In genomic region chr4:180947421-180947820, GRCh38 we compare ENCODE assay signal across 14 cellular contexts.
A peak's percentile ranks its signal among the peaks of the same experiment; 100 is the strongest.
DNase-seq lines count a peak whose midpoint lies in the region; ATAC-seq, FAIRE-seq and TF ChIP-seq lines count a peak whose summit lies in the region.
"Had no signal": no experiment of that assay in that cellular context is flagged by ENCODE, and none has a peak within 500 bp of the region (broad histone marks: within the 10 kb centered on the region; RNA-seq: fewer than 3 reads in every experiment).

No MANE protein-coding gene starts in this region.

- no CpG with 5 or more reads among the region's 5 CpGs for WGBS in H9 (ENCODE audit: extremely low coverage, insufficient read length, low lambda C conversion rate)

- no peaks in the 10 kb centered on the region for H3K79me1 ChIP-seq in H9 (ENCODE audit: insufficient read depth, low read depth, low read length, poor library complexity, severe bottlenecking)

- H3K4me3 Mint-ChIP-seq in H9, result no peak overlapping the region
- no peak overlapping the region for H3K4me3 Mint-ChIP-seq in CD14-positive monocyte
- H3K4me3 Mint-ChIP-seq: activated CD4-positive, alpha-beta T cell treated with anti-CD3 and anti-CD28 coated beads, Interleukin-2, amount 10 ng/mL, durations not matched to agents 7 days and 5 days had no signal

- no peaks in the 10 kb centered on the region for H3K79me2 ChIP-seq in H9 (ENCODE audit: insufficient read depth, low read length)

- H2BK12ac ChIP-seq in H9 (ENCODE audit: insufficient read length, low read depth, low read length), result no peak overlapping the region

- H3K27me3 ChIP-seq in H9 (ENCODE audit: insufficient read depth, low read length), result no peaks in the 10 kb centered on the region
- H3K27me3 ChIP-seq: BLaER1 treated with 17β-estradiol and CSF1 and Interleukin-3, amounts not matched to agents 10 nM and 100 nM; SJSA1 had no signal

- H3K4ac ChIP-seq in H9 (ENCODE audit: low read depth, low read length), result no peak overlapping the region

- H3K27me3 Mint-ChIP-seq in H9 (ENCODE audit: low read depth) (no peaks in the 10 kb centered on the region), CD14-positive monocyte (ENCODE audit: low read depth in 3 of 3) (no peaks in the 10 kb centered on the region)
- H3K27me3 Mint-ChIP-seq: activated CD4-positive, alpha-beta T cell treated with anti-CD3 and anti-CD28 coated beads, Interleukin-2, amount 10 ng/mL, durations not matched to agents 7 days and 5 days had no signal

- H3T11ph ChIP-seq in H9 (ENCODE audit: low read length), result no peak overlapping the region

- no peak overlapping the region for H3K18ac ChIP-seq in H9 (ENCODE audit: insufficient read length, low read depth, low read length)

- no peak overlapping the region for H2BK120ac ChIP-seq in H9 (ENCODE audit: low read depth, low read length, poor library complexity, severe bottlenecking)

- no peak overlapping the region for H4K5ac ChIP-seq in H9 (ENCODE audit: insufficient read length, low read depth, low read length)

- H3K9me3 Mint-ChIP-seq in H9 (peaks cover 0 to 6% of the 10 kb centered on the region in 2 experiments; a peak in 3 of 5 replicates), CD14-positive monocyte (no peaks in the 10 kb centered on the region)
- H3K9me3 Mint-ChIP-seq: activated CD4-positive, alpha-beta T cell treated with anti-CD3 and anti-CD28 coated beads, Interleukin-2, amount 10 ng/mL, durations not matched to agents 7 days and 5 days had no signal

- H2BK5ac ChIP-seq in H9 (ENCODE audit: insufficient read length, low read length), result no peak overlapping the region

- no peak overlapping the region for H2AFZ ChIP-seq in H9 (ENCODE audit: low read length)

- no peak overlapping the region for H3K4me2 ChIP-seq in H9 (ENCODE audit: insufficient read depth, insufficient read length, low read length)
- H3K4me2 ChIP-seq: BLaER1 treated with 17β-estradiol and CSF1 and Interleukin-3, amounts not matched to agents 10 nM and 100 nM had no signal

- H4K91ac ChIP-seq in H9 (ENCODE audit: insufficient read length, low read depth, low read length), result no peak overlapping the region

- H3K9ac ChIP-seq in H9 (ENCODE audit: extremely low read depth, insufficient read length, low read length), result no peak overlapping the region
- H3K9ac ChIP-seq: BLaER1 treated with 17β-estradiol and CSF1 and Interleukin-3, amounts not matched to agents 10 nM and 100 nM had no signal

- H2BK15ac ChIP-seq in H9 (ENCODE audit: low read depth, low read length), result no peak overlapping the region

- H3K4me1 Mint-ChIP-seq in H9, result peaks cover 2 to 4% of the 10 kb centered on the region in 2 experiments
- H3K4me1 Mint-ChIP-seq in CD14-positive monocyte, result no peaks in the 10 kb centered on the region
- H3K4me1 Mint-ChIP-seq: activated CD4-positive, alpha-beta T cell treated with anti-CD3 and anti-CD28 coated beads, Interleukin-2, amount 10 ng/mL, durations not matched to agents 7 days and 5 days had no signal

- H2BK20ac ChIP-seq in H9 (ENCODE audit: low read depth, low read length, poor library complexity, severe bottlenecking), result no peak overlapping the region

- H3K23me2 ChIP-seq in H9 (ENCODE audit: insufficient read length, low read depth, low read length, poor library complexity, severe bottlenecking), result no peaks in the 10 kb centered on the region

- H2AK5ac ChIP-seq in H9 (ENCODE audit: insufficient read length, low read length), result no peak overlapping the region

- DNase-seq in H9, result no peak
- peak; percentile 20 for DNase-seq in RCC 7860 (ENCODE audit: low spot score)
- peak; percentile 10 for DNase-seq in fibroblast of gingiva (ENCODE audit: low read depth)
- no peak for DNase-seq in CD14-positive monocyte (ENCODE audit: low spot score)
- no peak for DNase-seq in NCI-H345 treated with DMSO at 0.1 percent for 48 hours (lab: John Stamatoyannopoulos, UW; ENCODE audit: unreplicated experiment)
- DNase-seq: activated CD4-positive, alpha-beta T cell treated with anti-CD3 and anti-CD28 coated beads, Interleukin-2, amount 10 ng/mL, durations not matched to agents 7 days and 5 days; activated naive CD4-positive, alpha-beta T cell treated with anti-CD3 and anti-CD28 coated beads, Interleukin-2, amount 50 U/mL, for 16 hours; NCI-H187 had no signal

- FAIRE-seq in RCC 7860 (lab: Jason Lieb, UNC), result no peak
- FAIRE-seq: GM19239 had no signal

- H3K14ac ChIP-seq in H9 (ENCODE audit: insufficient read depth, low read length), result no peak overlapping the region

- peaks cover 0 to 5% (median 4%) of the 10 kb centered on the region in 3 experiments; a peak in 2 of 7 replicates for H3K36me3 Mint-ChIP-seq in H9 (ENCODE audit: insufficient read depth in 1 of 3, low read depth in 3 of 3)
- H3K36me3 Mint-ChIP-seq in CD14-positive monocyte, result no peaks in the 10 kb centered on the region

- TF ChIP-seq CTCF in 22Rv1 (IDR thresholded peaks at IDR 0.05) (peak; percentile 53), H9 (conservative IDR thresholded peaks at IDR 0.05) (peak; percentile 37; the same call in 1 of the 3 replicates), CD14-positive monocyte (IDR thresholded peaks at IDR 0.05) (no peak)

- no peaks in the 10 kb centered on the region for H3K4me1 ChIP-seq in H9 (ENCODE audit: insufficient read depth, low read length)
- H3K4me1 ChIP-seq: BLaER1 treated with 17β-estradiol and CSF1 and Interleukin-3, amounts not matched to agents 10 nM and 100 nM; SJSA1 had no signal

- H3K27ac Mint-ChIP-seq in H9, result no peak overlapping the region
- no peak overlapping the region for H3K27ac Mint-ChIP-seq in CD14-positive monocyte
- H3K27ac Mint-ChIP-seq: activated CD4-positive, alpha-beta T cell treated with anti-CD3 and anti-CD28 coated beads, Interleukin-2, amount 10 ng/mL, durations not matched to agents 7 days and 5 days had no signal

- H3K27ac ChIP-seq in 22Rv1 (no peak overlapping the region), H9 (ENCODE audit: insufficient read length, low read depth, low read length) (no peak overlapping the region)
- H3K27ac ChIP-seq: BLaER1 treated with 17β-estradiol and CSF1 and Interleukin-3, amounts not matched to agents 10 nM and 100 nM; SJSA1 had no signal

- H3K23ac ChIP-seq in H9 (ENCODE audit: insufficient read length, low read depth, low read length), result no peak overlapping the region

- no peak for ATAC-seq in GM18873 (IDR thresholded peaks at IDR 0.05; ENCODE audit: low FRiP score, unreplicated experiment)
- ATAC-seq in HG03469 (IDR thresholded peaks at IDR 0.05; ENCODE audit: unreplicated experiment), result no peak

- H4K8ac ChIP-seq in H9 (replicated peaks; ENCODE audit: insufficient read length, low read depth, low read length), result no peak overlapping the region

- H3K9me3 ChIP-seq in H9 (ENCODE audit: control insufficient read depth, low read depth, low read length), result no peaks in the 10 kb centered on the region
- H3K9me3 ChIP-seq: BLaER1 treated with 17β-estradiol and CSF1 and Interleukin-3, amounts not matched to agents 10 nM and 100 nM; SJSA1 had no signal

- H4K20me1 ChIP-seq in H9 (ENCODE audit: control insufficient read depth, insufficient read depth, insufficient read length), result no peaks in the 10 kb centered on the region
- H4K20me1 ChIP-seq: BLaER1 treated with 17β-estradiol and CSF1 and Interleukin-3, amounts not matched to agents 10 nM and 100 nM had no signal

- intact Hi-C loops in CD14-positive monocyte (cut with micrococcal nuclease), result no loop called here

- H3K56ac ChIP-seq in H9 (ENCODE audit: insufficient read length, low read depth, low read length), result no peak overlapping the region

Comparison
In these comparisons a context has a peak if more than half of its experiments do, and no peak if none do; other contexts are left out.
1. DNase-seq: peak in RCC 7860 (single experiment) and fibroblast of gingiva (single experiment); none in H9 (single experiment), CD14-positive monocyte (single experiment) and NCI-H345 treated with DMSO at 0.1 percent for 48 hours (single experiment).